In the genomic region with DNA sequence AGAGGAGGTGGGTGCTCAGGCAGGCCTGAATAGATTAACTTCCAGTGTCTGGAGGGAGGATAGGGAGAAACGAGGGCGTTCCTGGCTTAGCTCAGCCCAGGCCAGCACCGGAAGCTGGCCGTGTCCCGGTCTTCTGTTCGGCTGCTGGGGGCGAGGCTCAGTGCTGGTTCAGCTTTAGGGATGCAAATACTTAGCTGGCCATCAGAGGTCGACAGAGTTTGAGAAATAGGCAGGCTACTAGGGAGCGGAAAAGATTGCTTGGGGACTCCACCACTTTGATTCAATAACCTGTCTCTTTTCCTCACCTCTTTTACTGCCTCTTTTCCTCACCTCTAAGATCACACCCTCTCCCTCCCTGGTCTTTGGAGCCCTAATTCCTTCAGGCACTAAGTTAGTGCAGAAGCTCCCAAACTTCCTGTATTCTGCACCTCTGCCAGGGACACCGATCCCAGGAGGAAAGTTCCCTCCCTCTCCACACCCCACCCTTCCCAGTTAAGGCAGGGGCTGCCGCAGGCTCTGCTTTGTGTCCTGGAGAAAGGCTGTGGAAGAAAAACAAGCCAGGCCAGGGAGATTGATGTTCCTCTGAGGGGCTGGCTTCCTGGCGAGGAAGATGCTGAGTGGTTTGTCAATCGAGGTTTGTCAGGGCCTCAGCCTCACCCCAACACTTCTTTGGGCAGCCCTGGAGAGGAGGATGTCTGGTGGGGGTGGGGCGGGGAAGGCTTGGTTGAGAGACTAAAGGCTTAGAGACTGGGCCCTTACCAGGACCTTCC, we compare ENCODE assay signal across 9 cellular contexts. TPM values are rescaled to one million over a fixed set of nuclear protein-coding genes. Genes with fewer than 3 reads are reported as not detected.
DNase-seq lines count a peak whose midpoint lies in the region; ATAC-seq and TF ChIP-seq lines count a peak whose summit lies in the region.
"Had no signal": no experiment of that assay in that cellular context is flagged by ENCODE, and none has a peak within 500 bp of the region (broad histone marks: within the 10 kb centered on the region; RNA-seq: fewer than 3 reads in every experiment).

No MANE protein-coding gene starts in this region.

- H3K9me3 Mint-ChIP-seq in mesothelial cell of epicardium: peaks cover 4% of the 10 kb centered on the region
- H3K9me3 Mint-ChIP-seq: CD4-positive, CD25-positive, alpha-beta regulatory T cell had no signal

- H3K4me2 ChIP-seq in OCI-LY3 (ENCODE audit: low read length): peak overlapping the region; percentile 76

- H3K36me3 Mint-ChIP-seq in mesothelial cell of epicardium: no peaks in the 10 kb centered on the region
- H3K36me3 Mint-ChIP-seq: CD4-positive, CD25-positive, alpha-beta regulatory T cell had no signal

- H3K27ac Mint-ChIP-seq in mesothelial cell of epicardium: peak overlapping the region; percentile 3

- H3K27me3 ChIP-seq in OCI-LY3 (ENCODE audit: low read depth, low read length) (no peaks in the 10 kb centered on the region), dorsolateral prefrontal cortex (peaks cover 0 to 79% (median 35%) of the 10 kb centered on the region in 45 donors)

- no peaks in the 10 kb centered on the region for H3K27me3 Mint-ChIP-seq in mesothelial cell of epicardium (ENCODE audit: low read depth)
- H3K27me3 Mint-ChIP-seq: CD4-positive, CD25-positive, alpha-beta regulatory T cell had no signal

- peak overlapping the region; percentile 66 for H2AFZ ChIP-seq in OCI-LY3 (ENCODE audit: low read depth, low read length)

- intact Hi-C loops in dorsolateral prefrontal cortex (cut with DNase I): loop anchor here (5.0 to 10.0 kb wide), 2 partner anchors 242 to 564 kb away; no protein-coding TSS in a partner anchor

- H4K20me1 ChIP-seq in OCI-LY3 (ENCODE audit: insufficient read depth, low read length): no peaks in the 10 kb centered on the region

- H3K36me3 ChIP-seq in OCI-LY3 (replicated peaks; ENCODE audit: low read depth, low read length): no peaks in the 10 kb centered on the region

- no peaks in the 10 kb centered on the region for H3K79me2 ChIP-seq in OCI-LY3 (ENCODE audit: low read length)

- no peaks in the 10 kb centered on the region for H3K4me1 ChIP-seq in OCI-LY3 (ENCODE audit: low read length)

- TF ChIP-seq CTCF in OCI-LY3 (IDR thresholded peaks at IDR 0.05; ENCODE audit: low read depth, low read length) (peak; percentile 66), dorsolateral prefrontal cortex (IDR thresholded peaks at IDR 0.05 in 54 of 56, conservative IDR thresholded peaks at IDR 0.05 in 2 of 56; ENCODE audit: low read depth in 1 of 56, partially characterized antibody in 56 of 56) (peak in 52 of 56 donors; percentile 18 to 71 (median 54)), mesothelial cell of epicardium (IDR thresholded peaks at IDR 0.05; ENCODE audit: unreplicated experiment) (no peak)

- peak overlapping the region; percentile 55 for H3K4me3 ChIP-seq in OCI-LY3 (ENCODE audit: low read length)
- no peak overlapping the region for H3K4me3 ChIP-seq in dorsolateral prefrontal cortex

- no peak overlapping the region for H3K27ac ChIP-seq in OCI-LY3 (ENCODE audit: low read length)
- H3K27ac ChIP-seq in dorsolateral prefrontal cortex: no peak overlapping the region

- H3K4me3 Mint-ChIP-seq in mesothelial cell of epicardium: no peak overlapping the region
- H3K4me3 Mint-ChIP-seq: CD4-positive, CD25-positive, alpha-beta regulatory T cell had no signal

- no peaks in the 10 kb centered on the region for H3K9me3 ChIP-seq in OCI-LY3 (ENCODE audit: insufficient read depth, low read length)

- DNase-seq in NCI-H1105 treated with DMSO at 0.1 percent for 48 hours (lab: John Stamatoyannopoulos, UW) (peak; percentile 4), NCI-H1105 (lab: John Stamatoyannopoulos, UW) (no peak), HCEC 1CT (peak; percentile 17), dorsolateral prefrontal cortex (no peak), mesothelial cell of epicardium (ENCODE audit: low spot score in 2 of 2, unreplicated experiment in 2 of 2) (no peak)
- no peak for DNase-seq in activated CD4-positive, alpha-beta T cell treated with anti-CD3 and anti-CD28 coated beads, Interleukin-2, amount 50 U/mL, for 48 hours

- no peak overlapping the region; the same call in 1 of the 2 replicates for H3K9ac ChIP-seq in OCI-LY3 (ENCODE audit: low read length)

- peaks cover 2% of the 10 kb centered on the region for H3K4me1 Mint-ChIP-seq in mesothelial cell of epicardium

- no peak for ATAC-seq in GM18498 (IDR thresholded peaks at IDR 0.05; ENCODE audit: unreplicated experiment)

RNA-seq across cellular contexts. Expression of a gene that starts 6.0 kb away (rescaled TPM):
- total RNA-seq in dorsolateral prefrontal cortex (10 to 100 TPM in 5 of 120 experiments, 1 to 10 TPM in 115; 3.0 to 12.4 (median 6.2) TPM), mesothelial cell of epicardium (69.2 to 71.6 TPM (median 70.1 TPM) in 3 replicates)

Comparison
In these comparisons a context has a peak if more than half of its experiments do, and no peak if none do; other contexts are left out.
1. DNase-seq: peak in NCI-H1105 treated with DMSO at 0.1 percent for 48 hours (single experiment) and HCEC 1CT (single experiment); none in NCI-H1105 (single experiment), dorsolateral prefrontal cortex (0 of 10), mesothelial cell of epicardium (0 of 2) and activated CD4-positive, alpha-beta T cell treated with anti-CD3 and anti-CD28 coated beads, Interleukin-2, amount 50 U/mL, for 48 hours (0 of 2).